In the genomic region with DNA sequence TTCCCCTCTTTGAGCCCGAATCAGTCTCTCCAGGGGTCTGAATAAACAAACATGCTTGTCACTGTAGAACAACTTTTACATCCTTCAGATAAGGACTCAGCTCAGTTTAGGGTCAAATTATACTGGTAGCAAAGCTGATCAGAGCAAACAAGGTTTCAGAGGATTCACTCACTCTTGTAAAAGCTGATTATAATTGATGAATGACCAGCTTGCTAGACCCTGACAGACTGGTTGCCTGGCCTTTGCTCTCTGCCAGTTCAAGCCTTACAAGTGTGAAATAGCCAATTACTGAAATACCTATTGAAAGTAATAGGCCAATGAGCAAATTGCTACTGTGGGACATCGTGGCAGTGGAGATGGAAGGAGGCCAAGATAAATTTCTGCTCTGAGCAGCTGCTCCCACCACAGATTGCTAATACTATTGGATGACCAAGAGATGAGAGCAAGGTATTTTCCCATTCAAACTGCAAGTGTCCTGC, we compare ENCODE assay signal across 1 cellular context.
TF ChIP-seq lines count a peak whose summit lies in the region.

No MANE protein-coding gene starts in this region.

TF ChIP-seq in GM23338, 12 proteins besides CTCF, POLR2A, EP300 and RAD21 (continued from another document):
- TF ChIP-seq, protein P1, sequence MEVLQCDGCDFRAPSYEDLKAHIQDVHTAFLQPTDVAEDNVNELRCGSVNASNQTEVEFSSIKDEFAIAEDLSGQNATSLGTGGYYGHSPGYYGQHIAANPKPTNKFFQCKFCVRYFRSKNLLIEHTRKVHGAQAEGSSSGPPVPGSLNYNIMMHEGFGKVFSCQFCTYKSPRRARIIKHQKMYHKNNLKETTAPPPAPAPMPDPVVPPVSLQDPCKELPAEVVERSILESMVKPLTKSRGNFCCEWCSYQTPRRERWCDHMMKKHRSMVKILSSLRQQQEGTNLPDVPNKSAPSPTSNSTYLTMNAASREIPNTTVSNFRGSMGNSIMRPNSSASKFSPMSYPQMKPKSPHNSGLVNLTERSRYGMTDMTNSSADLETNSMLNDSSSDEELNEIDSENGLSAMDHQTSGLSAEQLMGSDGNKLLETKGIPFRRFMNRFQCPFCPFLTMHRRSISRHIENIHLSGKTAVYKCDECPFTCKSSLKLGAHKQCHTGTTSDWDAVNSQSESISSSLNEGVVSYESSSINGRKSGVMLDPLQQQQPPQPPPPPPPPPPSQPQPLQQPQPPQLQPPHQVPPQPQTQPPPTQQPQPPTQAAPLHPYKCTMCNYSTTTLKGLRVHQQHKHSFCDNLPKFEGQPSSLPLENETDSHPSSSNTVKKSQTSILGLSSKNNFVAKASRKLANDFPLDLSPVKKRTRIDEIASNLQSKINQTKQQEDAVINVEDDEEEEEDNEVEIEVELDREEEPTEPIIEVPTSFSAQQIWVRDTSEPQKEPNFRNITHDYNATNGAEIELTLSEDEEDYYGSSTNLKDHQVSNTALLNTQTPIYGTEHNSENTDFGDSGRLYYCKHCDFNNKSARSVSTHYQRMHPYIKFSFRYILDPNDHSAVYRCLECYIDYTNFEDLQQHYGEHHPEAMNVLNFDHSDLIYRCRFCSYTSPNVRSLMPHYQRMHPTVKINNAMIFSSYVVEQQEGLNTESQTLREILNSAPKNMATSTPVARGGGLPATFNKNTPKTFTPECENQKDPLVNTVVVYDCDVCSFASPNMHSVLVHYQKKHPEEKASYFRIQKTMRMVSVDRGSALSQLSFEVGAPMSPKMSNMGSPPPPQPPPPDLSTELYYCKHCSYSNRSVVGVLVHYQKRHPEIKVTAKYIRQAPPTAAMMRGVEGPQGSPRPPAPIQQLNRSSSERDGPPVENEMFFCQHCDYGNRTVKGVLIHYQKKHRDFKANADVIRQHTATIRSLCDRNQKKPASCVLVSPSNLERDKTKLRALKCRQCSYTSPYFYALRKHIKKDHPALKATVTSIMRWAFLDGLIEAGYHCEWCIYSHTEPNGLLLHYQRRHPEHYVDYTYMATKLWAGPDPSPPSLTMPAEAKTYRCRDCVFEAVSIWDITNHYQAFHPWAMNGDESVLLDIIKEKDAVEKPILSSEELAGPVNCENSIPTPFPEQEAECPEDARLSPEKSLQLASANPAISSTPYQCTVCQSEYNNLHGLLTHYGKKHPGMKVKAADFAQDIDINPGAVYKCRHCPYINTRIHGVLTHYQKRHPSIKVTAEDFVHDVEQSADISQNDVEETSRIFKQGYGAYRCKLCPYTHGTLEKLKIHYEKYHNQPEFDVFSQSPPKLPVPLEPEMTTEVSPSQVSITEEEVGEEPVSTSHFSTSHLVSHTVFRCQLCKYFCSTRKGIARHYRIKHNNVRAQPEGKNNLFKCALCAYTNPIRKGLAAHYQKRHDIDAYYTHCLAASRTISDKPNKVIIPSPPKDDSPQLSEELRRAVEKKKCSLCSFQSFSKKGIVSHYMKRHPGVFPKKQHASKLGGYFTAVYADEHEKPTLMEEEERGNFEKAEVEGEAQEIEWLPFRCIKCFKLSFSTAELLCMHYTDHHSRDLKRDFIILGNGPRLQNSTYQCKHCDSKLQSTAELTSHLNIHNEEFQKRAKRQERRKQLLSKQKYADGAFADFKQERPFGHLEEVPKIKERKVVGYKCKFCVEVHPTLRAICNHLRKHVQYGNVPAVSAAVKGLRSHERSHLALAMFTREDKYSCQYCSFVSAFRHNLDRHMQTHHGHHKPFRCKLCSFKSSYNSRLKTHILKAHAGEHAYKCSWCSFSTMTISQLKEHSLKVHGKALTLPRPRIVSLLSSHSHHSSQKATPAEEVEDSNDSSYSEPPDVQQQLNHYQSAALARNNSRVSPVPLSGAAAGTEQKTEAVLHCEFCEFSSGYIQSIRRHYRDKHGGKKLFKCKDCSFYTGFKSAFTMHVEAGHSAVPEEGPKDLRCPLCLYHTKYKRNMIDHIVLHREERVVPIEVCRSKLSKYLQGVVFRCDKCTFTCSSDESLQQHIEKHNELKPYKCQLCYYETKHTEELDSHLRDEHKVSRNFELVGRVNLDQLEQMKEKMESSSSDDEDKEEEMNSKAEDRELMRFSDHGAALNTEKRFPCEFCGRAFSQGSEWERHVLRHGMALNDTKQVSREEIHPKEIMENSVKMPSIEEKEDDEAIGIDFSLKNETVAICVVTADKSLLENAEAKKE (CRISPR knock-in tag; IDR thresholded peaks at IDR 0.05): no peak
- TF ChIP-seq, protein P2, sequence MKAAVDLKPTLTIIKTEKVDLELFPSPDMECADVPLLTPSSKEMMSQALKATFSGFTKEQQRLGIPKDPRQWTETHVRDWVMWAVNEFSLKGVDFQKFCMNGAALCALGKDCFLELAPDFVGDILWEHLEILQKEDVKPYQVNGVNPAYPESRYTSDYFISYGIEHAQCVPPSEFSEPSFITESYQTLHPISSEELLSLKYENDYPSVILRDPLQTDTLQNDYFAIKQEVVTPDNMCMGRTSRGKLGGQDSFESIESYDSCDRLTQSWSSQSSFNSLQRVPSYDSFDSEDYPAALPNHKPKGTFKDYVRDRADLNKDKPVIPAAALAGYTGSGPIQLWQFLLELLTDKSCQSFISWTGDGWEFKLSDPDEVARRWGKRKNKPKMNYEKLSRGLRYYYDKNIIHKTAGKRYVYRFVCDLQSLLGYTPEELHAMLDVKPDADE (IDR thresholded peaks at IDR 0.05): no peak
- TF ChIP-seq ZNF114 (CRISPR knock-in tag; IDR thresholded peaks at IDR 0.05) (no peak), JUNB (IDR thresholded peaks at IDR 0.05; ENCODE audit: unreplicated experiment) (no peak)
